In the genomic region with DNA sequence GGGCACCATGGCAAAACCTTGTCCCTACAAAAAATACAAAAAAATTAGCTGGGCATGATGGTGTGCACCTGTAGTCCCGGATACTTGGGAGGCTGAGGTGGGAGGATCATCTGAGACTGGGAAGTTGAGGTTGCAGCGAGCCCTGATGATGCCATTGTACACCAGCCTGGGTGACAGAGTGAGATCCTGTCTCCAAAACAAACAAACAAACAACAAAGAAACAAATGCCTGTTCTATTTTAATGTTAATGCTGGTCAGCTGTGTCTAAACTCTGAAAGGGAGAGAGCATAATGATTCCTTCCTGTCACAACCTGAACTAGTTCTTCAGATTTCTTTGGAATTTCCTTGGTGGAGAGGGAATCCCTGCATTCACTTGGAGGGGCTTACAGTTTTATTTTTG, we compare ENCODE assay signal across 18 cellular contexts.
DNase-seq lines count a peak whose midpoint lies in the region; ATAC-seq and TF ChIP-seq lines count a peak whose summit lies in the region.
"Had no signal": no experiment of that assay in that cellular context is flagged by ENCODE, and none has a peak within 500 bp of the region (broad histone marks: within the 10 kb centered on the region; RNA-seq: fewer than 3 reads in every experiment).

No MANE protein-coding gene starts in this region.

- H3K27me3 Mint-ChIP-seq in WTC11 (ENCODE audit: low read depth) (no peaks in the 10 kb centered on the region; the same call in 1 of the 2 replicates), neural crest cell (ENCODE audit: low read depth) (no peaks in the 10 kb centered on the region)

- CTCF ChIA-PET in WTC11 (lab: Charles Lee) = no interaction called here

- no peak overlapping the region for H3K27ac ChIP-seq in iPS DF 6.9 (ENCODE audit: low read length)
- H3K27ac ChIP-seq in heart right ventricle = peak overlapping the region in 1 of 10 donors; percentile 41
- H3K27ac ChIP-seq: C4-2B had no signal

- no CpG with 5 or more reads among the region's 2 CpGs for WGBS in iPS DF 6.9 (ENCODE audit: insufficient coverage, insufficient read length)
- WGBS in heart right ventricle, 2 donors = 59 to 63% methylated on average over 2 of the region's 2 CpGs

- H3K27ac Mint-ChIP-seq in WTC11 (peak overlapping the region; percentile 95), neural crest cell (ENCODE audit: unreplicated experiment) (peak overlapping the region; percentile 84)

- peaks cover 72% of the 10 kb centered on the region for H3K4me1 Mint-ChIP-seq in WTC11
- peaks cover 47% of the 10 kb centered on the region for H3K4me1 Mint-ChIP-seq in neural crest cell

- H3K4me3 Mint-ChIP-seq in WTC11 (peak overlapping the region; percentile 26), neural crest cell (no peak overlapping the region)

- H3K36me3 Mint-ChIP-seq in WTC11 = peaks cover 10% of the 10 kb centered on the region
- H3K36me3 Mint-ChIP-seq in neural crest cell (ENCODE audit: low read depth) = peaks cover 2% of the 10 kb centered on the region

- H3K36me3 ChIP-seq in iPS DF 6.9 (ENCODE audit: control insufficient read depth, insufficient read depth, low read length) (no peaks in the 10 kb centered on the region), heart right ventricle (no peaks in the 10 kb centered on the region)

- H3K4me1 ChIP-seq in iPS DF 6.9 (ENCODE audit: control insufficient read depth, insufficient read depth, low read length) (peaks cover 2% of the 10 kb centered on the region; the same call in 1 of the 2 replicates), heart right ventricle (peaks cover 0 to 25% (median 16%) of the 10 kb centered on the region in 9 donors)

- TF ChIP-seq CTCF in WTC11 (IDR thresholded peaks at IDR 0.05) = no peak
- TF ChIP-seq CTCF in neural crest cell (conservative IDR thresholded peaks at IDR 0.05) = no peak
- no peak for TF ChIP-seq CTCF in heart right ventricle (IDR thresholded peaks at IDR 0.05)

- H3K9me3 Mint-ChIP-seq in WTC11 = peaks cover 11% of the 10 kb centered on the region
- peaks cover 3% of the 10 kb centered on the region for H3K9me3 Mint-ChIP-seq in neural crest cell

- POLR2A ChIA-PET in WTC11 (lab: Charles Lee) = interaction anchor here (0.6 to 0.7 kb wide), 2 partner anchors 94 to 249 kb away, joined by 3 to 4 read pairs; no protein-coding TSS in a partner anchor

- intact Hi-C loops in heart right ventricle (cut with DNase I) = loop anchor here in 1 of 10 donors (10.0 kb wide), 2 partner anchors 205 to 555 kb away; no protein-coding TSS in a partner anchor

- DNase-seq in WTC11 (ENCODE audit: low spot score) = peak; percentile 22
- peak; percentile 39 for DNase-seq in iPS DF 6.9 (ENCODE audit: low read depth, low spot score)
- no peak for DNase-seq in neural crest cell (ENCODE audit: low read depth, low spot score)
- no peak for DNase-seq in stimulated activated CD4-positive, alpha-beta T cell treated with anti-CD3 and anti-CD28 coated beads, Interleukin-2, amount 100 ng/mL, for 24 hours
- DNase-seq in ecto neural progenitor cell (ENCODE audit: low spot score) = no peak
- DNase-seq in midbrain (lab: John Stamatoyannopoulos, UW) = no peak
- DNase-seq in heart right ventricle = no peak
- DNase-seq: ACHN, DMS79, HCEC 1CT, KBM-7, NCI-H1694 treated with DMSO at 0.1 percent for 48 hours, NCI-H510A treated with DMSO at 0.1 percent for 48 hours, NCI-H774, SHP77 had no signal

- no peaks in the 10 kb centered on the region for H3K9me3 ChIP-seq in iPS DF 6.9 (ENCODE audit: control insufficient read depth, insufficient read depth, low read length)
- H3K9me3 ChIP-seq in heart right ventricle = peaks cover 0 to 7% (median 0%) of the 10 kb centered on the region in 11 donors

- ATAC-seq in WTC11 = peak; percentile 68
- no peak for ATAC-seq in heart right ventricle
- ATAC-seq: HepG2 had no signal

- H3K4me3 ChIP-seq in iPS DF 6.9 (ENCODE audit: low read length) (no peak overlapping the region), heart right ventricle (no peak overlapping the region)
- H3K4me3 ChIP-seq: SK-N-MC had no signal

- H3K27me3 ChIP-seq in iPS DF 6.9 (ENCODE audit: control insufficient read depth, insufficient read depth, low read length) (no peaks in the 10 kb centered on the region; the same call in 1 of the 2 replicates), heart right ventricle (no peaks in the 10 kb centered on the region)

TF ChIP-seq in WTC11, 78 proteins besides CTCF, POLR2A, EP300 and RAD21:
- TF ChIP-seq, protein P1, sequence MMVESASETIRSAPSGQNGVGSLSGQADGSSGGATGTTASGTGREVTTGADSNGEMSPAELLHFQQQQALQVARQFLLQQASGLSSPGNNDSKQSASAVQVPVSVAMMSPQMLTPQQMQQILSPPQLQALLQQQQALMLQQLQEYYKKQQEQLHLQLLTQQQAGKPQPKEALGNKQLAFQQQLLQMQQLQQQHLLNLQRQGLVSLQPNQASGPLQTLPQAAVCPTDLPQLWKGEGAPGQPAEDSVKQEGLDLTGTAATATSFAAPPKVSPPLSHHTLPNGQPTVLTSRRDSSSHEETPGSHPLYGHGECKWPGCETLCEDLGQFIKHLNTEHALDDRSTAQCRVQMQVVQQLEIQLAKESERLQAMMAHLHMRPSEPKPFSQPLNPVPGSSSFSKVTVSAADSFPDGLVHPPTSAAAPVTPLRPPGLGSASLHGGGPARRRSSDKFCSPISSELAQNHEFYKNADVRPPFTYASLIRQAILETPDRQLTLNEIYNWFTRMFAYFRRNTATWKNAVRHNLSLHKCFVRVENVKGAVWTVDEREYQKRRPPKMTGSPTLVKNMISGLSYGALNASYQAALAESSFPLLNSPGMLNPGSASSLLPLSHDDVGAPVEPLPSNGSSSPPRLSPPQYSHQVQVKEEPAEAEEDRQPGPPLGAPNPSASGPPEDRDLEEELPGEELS (CRISPR knock-in tag; IDR thresholded peaks at IDR 0.05) = peak; percentile 96; the same call in 1 of the 2 replicates
- no peak for TF ChIP-seq ZNF138 (CRISPR knock-in tag; conservative IDR thresholded peaks at IDR 0.05)
- peak; percentile 35; the same call in 1 of the 2 replicates for TF ChIP-seq FOXP1 (CRISPR knock-in tag; IDR thresholded peaks at IDR 0.05; ENCODE audit: borderline replicate concordance)
- TF ChIP-seq, protein P2, sequence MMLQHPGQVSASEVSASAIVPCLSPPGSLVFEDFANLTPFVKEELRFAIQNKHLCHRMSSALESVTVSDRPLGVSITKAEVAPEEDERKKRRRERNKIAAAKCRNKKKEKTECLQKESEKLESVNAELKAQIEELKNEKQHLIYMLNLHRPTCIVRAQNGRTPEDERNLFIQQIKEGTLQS (CRISPR knock-in tag; conservative IDR thresholded peaks at IDR 0.05) = no peak
- peak; percentile 57; the same call in 1 of the 2 replicates for TF ChIP-seq FOXK1 (CRISPR knock-in tag; IDR thresholded peaks at IDR 0.05)

Comparison
In these comparisons a context has a peak if more than half of its experiments do, and no peak if none do; other contexts are left out.
1. DNase-seq: peak in WTC11 (single experiment) and iPS DF 6.9 (single experiment); none in neural crest cell (single experiment), stimulated activated CD4-positive, alpha-beta T cell treated with anti-CD3 and anti-CD28 coated beads, Interleukin-2, amount 100 ng/mL, for 24 hours (0 of 2), ecto neural progenitor cell (single experiment), midbrain (single experiment) and heart right ventricle (0 of 2).